Comparison of ENCODE assay signal across 27 cellular contexts in genomic region chr5:76930083-76930482, GRCh38. TPM values are rescaled to one million over a fixed set of nuclear protein-coding genes. Genes with fewer than 3 reads are reported as not detected.
"Had no signal": no experiment of that assay in that cellular context is flagged by ENCODE, and none has a peak within 500 bp of the region (broad histone marks: within the 10 kb centered on the region; RNA-seq: fewer than 3 reads in every experiment).

No MANE protein-coding gene starts in this region.

- H3K9me3 ChIP-seq: ascending aorta, breast epithelium, esophagus muscularis mucosa, gastrocnemius medialis had no signal

- H3K27me3 ChIP-seq: ascending aorta, breast epithelium, cardiac muscle cell, esophagus muscularis mucosa, gastrocnemius medialis had no signal

- H3K27ac ChIP-seq: ascending aorta, breast epithelium, cardiac muscle cell, esophagus muscularis mucosa, foreskin keratinocyte, gastrocnemius medialis had no signal

- H3K4me3 ChIP-seq: ascending aorta, breast epithelium, cardiac muscle cell, esophagus muscularis mucosa, gastrocnemius medialis had no signal

- H3K36me3 ChIP-seq: ascending aorta, breast epithelium, cardiac muscle cell, esophagus muscularis mucosa, gastrocnemius medialis had no signal

- H3K4me1 ChIP-seq: ascending aorta, breast epithelium, esophagus muscularis mucosa, foreskin keratinocyte, gastrocnemius medialis had no signal

- DNase-seq: activated CD4-positive, alpha-beta memory T cell treated with anti-CD3 and anti-CD28 coated beads, Interleukin-2, amount 10 ng/mL, durations not matched to agents 7 days and 5 days; activated CD4-positive, alpha-beta T cell treated with anti-CD3 and anti-CD28 coated beads for 36 hours; activated CD4-positive, alpha-beta T cell treated with anti-CD3 and anti-CD28 coated beads, Interleukin-2, amount 10 ng/mL, durations not matched to agents 7 days and 5 days; activated CD4-positive, alpha-beta T cell treated with anti-CD3 and anti-CD28 coated beads, Interleukin-2, amount 50 U/mL, for 4 hours; activated CD4-positive, CD25-positive, alpha-beta regulatory T cell; activated CD4-positive, CD25-positive, alpha-beta regulatory T cell treated with anti-CD3 and anti-CD28 coated beads, Interleukin-2, amount 50 U/mL, for 72 hours; activated CD8-positive, alpha-beta memory T cell treated with anti-CD3 and anti-CD28 coated beads, Interleukin-2, amount 50 U/mL, for 48 hours; activated gamma-delta T cell; activated naive CD4-positive, alpha-beta T cell; activated naive CD4-positive, alpha-beta T cell treated with anti-CD3 and anti-CD28 coated beads, Interleukin-2, amount 10 ng/mL, durations not matched to agents 7 days and 5 days; activated naive CD8-positive, alpha-beta T cell treated with anti-CD3 and anti-CD28 coated beads, Interleukin-2, amount 10 ng/mL, durations not matched to agents 7 days and 5 days; activated T-cell treated with anti-CD3 and anti-CD28 coated beads for 4 hours; activated T-cell treated with anti-CD3 and anti-CD28 coated beads, Interleukin-2, amount 50 U/mL, for 24 hours; activated T-cell treated with anti-CD3 and anti-CD28 coated beads, Interleukin-2, amount 50 U/mL, for 72 hours; cortex of kidney; dermis blood vessel endothelial cell; effector CD4-positive, alpha-beta T cell; effector memory CD8-positive, alpha-beta T cell; erythroblast; foreskin keratinocyte; gastrocnemius medialis; glutamatergic neuron; T-helper 2 cell had no signal

RNA-seq across cellular contexts. Expression of gene CRHBP, which starts 22.8 kb away (rescaled TPM):
- total RNA-seq: foreskin keratinocyte had no signal
